ENCODE assay signal across 8 cellular contexts in genomic region chr17:81237591-81238489, GRCh38. TPM values are rescaled to one million over a fixed set of nuclear protein-coding genes. Genes with fewer than 3 reads are reported as not detected.
A peak's percentile ranks its signal among the peaks of the same experiment; 100 is the strongest.
DNase-seq lines count a peak whose midpoint lies in the region; ATAC-seq, FAIRE-seq and TF ChIP-seq lines count a peak whose summit lies in the region.

No MANE protein-coding gene starts in this region.

- intact Hi-C loops in Caco-2 (cut with micrococcal nuclease; ENCODE audit: unreplicated experiment): loop anchor here (2.0 kb wide), 1 partner anchor 105 kb away; no protein-coding TSS in a partner anchor
- intact Hi-C loops in endothelial cell of umbilical vein (cut with micrococcal nuclease): no loop called here
- intact Hi-C loops in left colon (cut with DNase I, micrococcal nuclease): no loop called here

- dilution Hi-C loops in endothelial cell of umbilical vein (cut with MboI; ENCODE audit: extremely low pct_ligation_motif_present, low sequenced_read_pairs): no loop called here

- H3K79me2 ChIP-seq in endothelial cell of umbilical vein (ENCODE audit: control insufficient read depth, insufficient read depth, low read length): peaks cover 20% of the 10 kb centered on the region
- peaks cover 71% of the 10 kb centered on the region for H3K79me2 ChIP-seq in osteoblast (ENCODE audit: insufficient read depth, low read length)

- H2AFZ ChIP-seq in endothelial cell of umbilical vein (ENCODE audit: low read depth, low read length) (no peak overlapping the region), osteoblast (ENCODE audit: low read length) (peak overlapping the region; percentile 66)

- CTCF ChIA-PET in Caco-2 (lab: Charles Lee): interaction anchor here (1.1 to 1.5 kb wide), 3 partner anchors 15 to 249 kb away, joined by 3 to 11 read pairs (median 9); partner anchors contain the start of gene CEP131
- CTCF ChIA-PET in endothelial cell of umbilical vein (lab: Charles Lee): interaction anchor here (1.0 to 3.1 kb wide), 7 partner anchors 8 to 249 kb away, joined by 3 to 33 read pairs (median 4); partner anchors contain the start of gene CEP131

- H3K36me3 Mint-ChIP-seq in Caco-2 (ENCODE audit: insufficient read depth, unreplicated experiment): peaks cover 43% of the 10 kb centered on the region

- H3K27ac ChIP-seq in endothelial cell of umbilical vein (ENCODE audit: insufficient read depth, low read depth, low read length) (no peak overlapping the region), osteoblast (ENCODE audit: low read depth, low read length) (peak overlapping the region; percentile 48)

- H3K9ac ChIP-seq in endothelial cell of umbilical vein (replicated peaks; ENCODE audit: extremely low read depth, insufficient read depth, low read length): peak overlapping the region; percentile 70

- H3K36me3 ChIP-seq in Caco-2 (ENCODE audit: control insufficient read depth, insufficient read depth, low read length) (no peaks in the 10 kb centered on the region), endothelial cell of umbilical vein (ENCODE audit: control insufficient read depth in 2 of 2, extremely low read depth in 1 of 2, insufficient read depth in 2 of 2, low read length in 2 of 2) (peaks cover 0 to 19% of the 10 kb centered on the region in 2 experiments), osteoblast (ENCODE audit: insufficient read depth, low read length) (peaks cover 8% of the 10 kb centered on the region)

- no peaks in the 10 kb centered on the region for H3K9me1 ChIP-seq in endothelial cell of umbilical vein (replicated peaks; ENCODE audit: control insufficient read depth, extremely low read depth, insufficient read depth, low read length)

- H3K4me3 ChIP-seq in Caco-2 (ENCODE audit: low read depth, low read length): peak overlapping the region; percentile 91
- H3K4me3 ChIP-seq in endothelial cell of umbilical vein (replicated peaks in 1 of 3; ENCODE audit: insufficient read depth in 1 of 3, low read depth in 1 of 3, low read length in 3 of 3): peak overlapping the region; percentile 57 to 86 (median 61)
- H3K4me3 ChIP-seq in osteoblast (ENCODE audit: insufficient read depth, low read length): peak overlapping the region; percentile 94

- BruUV-seq in Caco-2 (replicated peaks; lab: Mats Ljungman, UMichigan) (TSS peak; percentile 54), endothelial cell of umbilical vein (replicated peaks; lab: Mats Ljungman, UMichigan) (no TSS peak)

- DNase-seq in Caco-2 (no peak), NCI-H345 (lab: John Stamatoyannopoulos, UW) (peak; percentile 71), endothelial cell of umbilical vein (ENCODE audit: low read depth, low spot score) (no peak), osteoblast (ENCODE audit: insufficient read length, low spot score, missing footprints) (no peak), ACHN (no peak), left colon (no peak)
- DNase-seq in stimulated activated naive CD4-positive, alpha-beta T cell (lab: John Stamatoyannopoulos, UW): no peak

- H3K4me2 ChIP-seq in endothelial cell of umbilical vein (ENCODE audit: insufficient read depth, low read length) (peak overlapping the region; percentile 11), osteoblast (ENCODE audit: insufficient read depth, low read length) (peak overlapping the region; percentile 87)

- H4K20me1 ChIP-seq in endothelial cell of umbilical vein (replicated peaks; ENCODE audit: control insufficient read depth, extremely low read depth, insufficient read depth, low read length) (no peaks in the 10 kb centered on the region), osteoblast (ENCODE audit: insufficient read depth, low read length) (peaks cover 35% of the 10 kb centered on the region)

- in situ Hi-C loops in ACHN (cut with HindIII; ENCODE audit: low pct_ligation_motif_present, low pct_unique_long_range_greater_than_20kb, low sequenced_read_pairs): no loop called here

- no peaks in the 10 kb centered on the region for H3K27me3 Mint-ChIP-seq in Caco-2 (ENCODE audit: insufficient read depth, unreplicated experiment)

- ATAC-seq in left colon (no peak), HG02840 (IDR thresholded peaks at IDR 0.05; ENCODE audit: low FRiP score, unreplicated experiment) (no peak)

- H3K9me3 Mint-ChIP-seq in Caco-2 (ENCODE audit: unreplicated experiment): no peaks in the 10 kb centered on the region

- H3K4me1 Mint-ChIP-seq in Caco-2 (ENCODE audit: low read depth, unreplicated experiment): peaks cover 19% of the 10 kb centered on the region

- no peak overlapping the region for H3K27ac Mint-ChIP-seq in Caco-2 (ENCODE audit: unreplicated experiment)

- peak overlapping the region; percentile 82 for H3K4me3 Mint-ChIP-seq in Caco-2 (ENCODE audit: unreplicated experiment)

- FAIRE-seq in endothelial cell of umbilical vein (lab: Jason Lieb, UNC): no peak

- TF ChIP-seq CTCF in Caco-2 (IDR thresholded peaks at IDR 0.05; ENCODE audit: insufficient read depth in 1 of 2, low read depth in 1 of 2, low read length in 1 of 2, severe bottlenecking in 1 of 2, unreplicated experiment in 1 of 2): no peak
- TF ChIP-seq CTCF in endothelial cell of umbilical vein (IDR thresholded peaks at IDR 0.05; ENCODE audit: extremely low read depth in 1 of 2, insufficient read depth in 1 of 2, low read depth in 1 of 2, low read length in 2 of 2): no peak
- no peak for TF ChIP-seq CTCF in osteoblast (IDR thresholded peaks at IDR 0.05; ENCODE audit: extremely low read depth, low read depth, low read length)

- POLR2A ChIA-PET in Caco-2 (lab: Charles Lee): interaction anchor here (0.6 to 1.5 kb wide), 3 partner anchors 15 to 274 kb away, joined by 3 to 34 read pairs (median 3); partner anchors contain the start of gene CEP131
- POLR2A ChIA-PET in endothelial cell of umbilical vein (lab: Charles Lee): no interaction called here

- TF ChIP-seq POLR2A in endothelial cell of umbilical vein (IDR thresholded peaks at IDR 0.05; ENCODE audit: low read depth, low read length): no peak

- H3K9me3 ChIP-seq in Caco-2: no peaks in the 10 kb centered on the region
- H3K9me3 ChIP-seq in endothelial cell of umbilical vein (replicated peaks; ENCODE audit: control insufficient read depth, insufficient read depth, low read length): no peaks in the 10 kb centered on the region
- no peaks in the 10 kb centered on the region for H3K9me3 ChIP-seq in osteoblast (ENCODE audit: low read depth, low read length)

- no peaks in the 10 kb centered on the region for H3K27me3 ChIP-seq in Caco-2 (replicated peaks; ENCODE audit: control insufficient read depth, insufficient read depth, low read length)
- H3K27me3 ChIP-seq in endothelial cell of umbilical vein (ENCODE audit: control insufficient read depth in 2 of 2, insufficient read depth in 2 of 2, low read length in 2 of 2): no peaks in the 10 kb centered on the region
- H3K27me3 ChIP-seq in osteoblast (ENCODE audit: insufficient read depth, low read length): no peaks in the 10 kb centered on the region

- peaks cover 31% of the 10 kb centered on the region for H3K4me1 ChIP-seq in Caco-2
- H3K4me1 ChIP-seq in endothelial cell of umbilical vein (ENCODE audit: control insufficient read depth, extremely low read depth, insufficient read depth, low read length): peaks cover 6% of the 10 kb centered on the region
- peaks cover 16% of the 10 kb centered on the region for H3K4me1 ChIP-seq in osteoblast (ENCODE audit: insufficient read depth, low read length)

RNA-seq across cellular contexts. Expression of gene TEPSIN, which starts 1.0 kb away (rescaled TPM):
- total RNA-seq in Caco-2 (2022) (38.7 and 40.3 TPM in 2 replicates), endothelial cell of umbilical vein (35.6 and 41.6 TPM in 2 replicates), osteoblast (16.6 and 18.0 TPM in 2 replicates), left colon (10 to 100 TPM; 34.3 to 34.6 TPM)
- polyA plus RNA-seq in endothelial cell of umbilical vein: 45.3 and 55.4 TPM in 2 replicates
- polyA plus RNA-seq in endothelial cell of umbilical vein (2011; cell fraction: cytosol; rRNA removed): 8.2 and 15.1 TPM in 2 replicates
- polyA plus RNA-seq in endothelial cell of umbilical vein (2011; cell fraction: nucleus; rRNA removed): 250 and 277 TPM in 2 replicates
- polyA plus RNA-seq in endothelial cell of umbilical vein (2012): 18.2 and 22.0 TPM in 2 replicates
- polyA minus RNA-seq in endothelial cell of umbilical vein: 11.5 and 19.2 TPM in 2 replicates
- 11.1 TPM for polyA minus RNA-seq in endothelial cell of umbilical vein (2011; cell fraction: cytosol; rRNA and poly(A)+ RNA removed)
- polyA minus RNA-seq in endothelial cell of umbilical vein (2011; cell fraction: nucleus; rRNA and poly(A)+ RNA removed): 35.3 and 58.2 TPM in 2 replicates

RNA-seq across cellular contexts. Expression of gene NDUFAF8, which starts 1.3 kb away (rescaled TPM):
- 65.0 and 66.7 TPM in 2 replicates for total RNA-seq in Caco-2 (2022)
- total RNA-seq in endothelial cell of umbilical vein: 61.5 and 69.9 TPM in 2 replicates
- polyA plus RNA-seq in endothelial cell of umbilical vein: 76.2 and 83.9 TPM in 2 replicates
- polyA plus RNA-seq in endothelial cell of umbilical vein (2011; cell fraction: cytosol; rRNA removed): 97.2 and 110 TPM in 2 replicates
- 44.8 and 47.9 TPM in 2 replicates for polyA plus RNA-seq in endothelial cell of umbilical vein (2011; cell fraction: nucleus; rRNA removed)
- polyA plus RNA-seq in endothelial cell of umbilical vein (2012): 183 and 208 TPM in 2 replicates
- polyA minus RNA-seq in endothelial cell of umbilical vein: 22.1 and 22.2 TPM in 2 replicates
- polyA minus RNA-seq in endothelial cell of umbilical vein (2011; cell fraction: cytosol; rRNA and poly(A)+ RNA removed): 15.4 TPM
- polyA minus RNA-seq in endothelial cell of umbilical vein (2011; cell fraction: nucleus; rRNA and poly(A)+ RNA removed): 11.9 and 14.0 TPM in 2 replicates
- 19.9 and 28.0 TPM in 2 replicates for total RNA-seq in osteoblast
- 10 to 100 TPM; 23.2 to 29.9 TPM for total RNA-seq in left colon

RNA-seq across cellular contexts. Expression of gene CEP131, which starts 15.1 kb away (rescaled TPM):
- total RNA-seq in Caco-2 (2022) (28.4 and 29.4 TPM in 2 replicates), endothelial cell of umbilical vein (17.9 and 19.7 TPM in 2 replicates), osteoblast (7.7 and 8.7 TPM in 2 replicates), left colon (1 to 10 TPM; 4.7 to 9.5 TPM)
- 5.1 and 5.3 TPM in 2 replicates for polyA plus RNA-seq in endothelial cell of umbilical vein
- 3.7 and 5.3 TPM in 2 replicates for polyA plus RNA-seq in endothelial cell of umbilical vein (2011; cell fraction: cytosol; rRNA removed)
- 36.6 and 43.5 TPM in 2 replicates for polyA plus RNA-seq in endothelial cell of umbilical vein (2011; cell fraction: nucleus; rRNA removed)
- polyA plus RNA-seq in endothelial cell of umbilical vein (2012): 7.4 and 10.7 TPM in 2 replicates
- polyA minus RNA-seq in endothelial cell of umbilical vein: 3.0 and 3.1 TPM in 2 replicates
- 5.9 TPM for polyA minus RNA-seq in endothelial cell of umbilical vein (2011; cell fraction: cytosol; rRNA and poly(A)+ RNA removed)
- 5.3 and 12.5 TPM in 2 replicates for polyA minus RNA-seq in endothelial cell of umbilical vein (2011; cell fraction: nucleus; rRNA and poly(A)+ RNA removed)

RNA-seq across cellular contexts. Expression of gene SLC38A10, which starts 57.3 kb away (rescaled TPM):
- total RNA-seq in Caco-2 (2022) (131 and 137 TPM in 2 replicates), endothelial cell of umbilical vein (109 and 113 TPM in 2 replicates), osteoblast (85.5 and 92.6 TPM in 2 replicates), left colon (10 to 100 TPM; 84.7 to 86.7 TPM)
- 72.7 and 100 TPM in 2 replicates for polyA plus RNA-seq in endothelial cell of umbilical vein
- polyA plus RNA-seq in endothelial cell of umbilical vein (2011; cell fraction: cytosol; rRNA removed): 50.5 and 59.4 TPM in 2 replicates
- 74.5 and 86.9 TPM in 2 replicates for polyA plus RNA-seq in endothelial cell of umbilical vein (2011; cell fraction: nucleus; rRNA removed)
- 50.5 and 59.2 TPM in 2 replicates for polyA plus RNA-seq in endothelial cell of umbilical vein (2012)
- 78.2 and 115 TPM in 2 replicates for polyA minus RNA-seq in endothelial cell of umbilical vein
- polyA minus RNA-seq in endothelial cell of umbilical vein (2011; cell fraction: cytosol; rRNA and poly(A)+ RNA removed): 58.9 TPM
- polyA minus RNA-seq in endothelial cell of umbilical vein (2011; cell fraction: nucleus; rRNA and poly(A)+ RNA removed): 42.9 and 57.6 TPM in 2 replicates
